26 cellular contexts compared by ENCODE assay signal in genomic region chr6:136262940-136263339, GRCh38. TPM values are rescaled to one million over a fixed set of nuclear protein-coding genes. Genes with fewer than 3 reads are reported as not detected.
A peak's percentile ranks its signal among the peaks of the same experiment; 100 is the strongest.
DNase-seq lines count a peak whose midpoint lies in the region; ATAC-seq and TF ChIP-seq lines count a peak whose summit lies in the region.
"Had no signal": no experiment of that assay in that cellular context is flagged by ENCODE, and none has a peak within 500 bp of the region (broad histone marks: within the 10 kb centered on the region; RNA-seq: fewer than 3 reads in every experiment).

No MANE protein-coding gene starts in this region.

- no peak overlapping the region for H3K18ac ChIP-seq in mesendoderm (ENCODE audit: low read length)

- H3K27me3 ChIP-seq in left ventricle myocardium inferior (ENCODE audit: low read depth), result no peaks in the 10 kb centered on the region
- H3K27me3 ChIP-seq in mesendoderm (ENCODE audit: insufficient read depth, low read length, poor library complexity), result no peaks in the 10 kb centered on the region
- H3K27me3 ChIP-seq: BLaER1 treated with 17β-estradiol and CSF1 and Interleukin-3, amounts not matched to agents 10 nM and 100 nM had no signal

- ATAC-seq in activated CD4-positive, alpha-beta T cell treated with anti-CD3 and anti-CD28 coated beads for 36 hours, result no peak
- ATAC-seq in Right ventricle myocardium inferior (peak; percentile 16), GM21360 (IDR thresholded peaks at IDR 0.05; ENCODE audit: unreplicated experiment) (no peak)
- ATAC-seq: CD8-positive, alpha-beta T cell; HCT116; Panc1 had no signal

- H3K9me3 Mint-ChIP-seq in activated CD4-positive, alpha-beta T cell treated with anti-CD3 and anti-CD28 coated beads for 36 hours (ENCODE audit: low read depth), result no peaks in the 10 kb centered on the region
- no peaks in the 10 kb centered on the region for H3K9me3 Mint-ChIP-seq in glutamatergic neuron (ENCODE audit: unreplicated experiment)
- H3K9me3 Mint-ChIP-seq: CD8-positive, alpha-beta T cell had no signal

- H3K4ac ChIP-seq in mesendoderm (ENCODE audit: low read depth, low read length), result no peak overlapping the region

- no peak for DNase-seq in activated CD4-positive, alpha-beta T cell treated with anti-CD3 and anti-CD28 coated beads for 36 hours
- no peak for DNase-seq in activated CD4-positive, alpha-beta T cell treated with anti-CD3 and anti-CD28 coated beads, Interleukin-2, amount 50 U/mL, for 1 hour
- no peak for DNase-seq in Right ventricle myocardium inferior (ENCODE audit: missing footprints)
- DNase-seq in left ventricle myocardium inferior, result no peak
- DNase-seq in SK-N-MC (ENCODE audit: low read depth, low spot score), result no peak
- DNase-seq in mesendoderm, result no peak
- no peak for DNase-seq in glutamatergic neuron
- DNase-seq: ACHN; Calu3; CD8-positive, alpha-beta T cell; DMS153; GOT3; NCI-H1105 treated with DMSO at 0.1 percent for 48 hours; NCI-H1694; NCI-H2081; NCI-H2171; NCI-H345; NCI-H524; NCI-H774; NK-92 treated with Interleukin-12 subunit alpha and Interleukin-12 subunit beta, amount 100 ng/mL, for 24 hours had no signal

- H4K5ac ChIP-seq in mesendoderm (ENCODE audit: low read length), result no peak overlapping the region

- H3K36me3 Mint-ChIP-seq in activated CD4-positive, alpha-beta T cell treated with anti-CD3 and anti-CD28 coated beads for 36 hours (ENCODE audit: low read depth), result peaks cover 65% of the 10 kb centered on the region
- no peaks in the 10 kb centered on the region for H3K36me3 Mint-ChIP-seq in glutamatergic neuron (ENCODE audit: unreplicated experiment)

- CTCF ChIA-PET in activated CD4-positive, alpha-beta T cell treated with anti-CD3 and anti-CD28 coated beads for 36 hours (lab: Charles Lee), result interaction anchor here (1.0 to 1.5 kb wide), 3 partner anchors 11 to 55 kb away, joined by 3 to 7 read pairs (median 4); no protein-coding TSS in a partner anchor

- H3K27ac ChIP-seq in left ventricle myocardium inferior (replicated peaks) (no peak overlapping the region), SK-N-MC (peak overlapping the region; percentile 49; the same call in 1 of the 2 replicates), mesendoderm (ENCODE audit: low read depth, low read length) (no peak overlapping the region)
- H3K27ac ChIP-seq: 22Rv1; BLaER1 treated with 17β-estradiol and CSF1 and Interleukin-3, amounts not matched to agents 10 nM and 100 nM; HL-60 had no signal

- H3K9me3 ChIP-seq in left ventricle myocardium inferior (replicated peaks) (no peaks in the 10 kb centered on the region), SK-N-MC (ENCODE audit: low read depth, low read length) (no peaks in the 10 kb centered on the region)
- H3K9me3 ChIP-seq: BLaER1 treated with 17β-estradiol and CSF1 and Interleukin-3, amounts not matched to agents 10 nM and 100 nM had no signal

- H2BK15ac ChIP-seq in mesendoderm (replicated peaks; ENCODE audit: low read depth), result no peak overlapping the region

- H3K4me1 ChIP-seq in left ventricle myocardium inferior (peaks cover 10% of the 10 kb centered on the region), mesendoderm (ENCODE audit: control insufficient read depth, low read depth, low read length) (no peaks in the 10 kb centered on the region)
- H3K4me1 ChIP-seq: BLaER1 treated with 17β-estradiol and CSF1 and Interleukin-3, amounts not matched to agents 10 nM and 100 nM had no signal

- no peak overlapping the region for H3K9ac ChIP-seq in SK-N-MC (ENCODE audit: insufficient read length)
- H3K9ac ChIP-seq in mesendoderm (ENCODE audit: low read length), result no peak overlapping the region
- H3K9ac ChIP-seq: BLaER1 treated with 17β-estradiol and CSF1 and Interleukin-3, amounts not matched to agents 10 nM and 100 nM had no signal

- H2BK5ac ChIP-seq in mesendoderm (ENCODE audit: low read length), result no peak overlapping the region

- H2AK5ac ChIP-seq in mesendoderm (ENCODE audit: low read length), result no peak overlapping the region

- no peak overlapping the region for H2BK120ac ChIP-seq in mesendoderm (ENCODE audit: low read depth, low read length)

- H3K36me3 ChIP-seq in left ventricle myocardium inferior, result peaks cover 92% of the 10 kb centered on the region
- H3K36me3 ChIP-seq in SK-N-MC (ENCODE audit: insufficient read depth, low read length), result peaks cover 100% of the 10 kb centered on the region
- peaks cover 4% of the 10 kb centered on the region for H3K36me3 ChIP-seq in mesendoderm (ENCODE audit: control insufficient read depth, insufficient read depth, low read length)

- peaks cover 6% of the 10 kb centered on the region for H3K79me1 ChIP-seq in mesendoderm (ENCODE audit: low read length)

- peaks cover 20% of the 10 kb centered on the region for H3K4me1 Mint-ChIP-seq in activated CD4-positive, alpha-beta T cell treated with anti-CD3 and anti-CD28 coated beads for 36 hours
- H3K4me1 Mint-ChIP-seq in glutamatergic neuron (ENCODE audit: low read depth, unreplicated experiment), result no peaks in the 10 kb centered on the region

- peaks cover 12% of the 10 kb centered on the region for H3K79me2 ChIP-seq in mesendoderm (ENCODE audit: control insufficient read depth, insufficient read depth, low read length)

- H4K8ac ChIP-seq in mesendoderm (ENCODE audit: low read depth, low read length), result peak overlapping the region; percentile 89

- H3K4me2 ChIP-seq in mesendoderm (ENCODE audit: low read length), result no peak overlapping the region
- H3K4me2 ChIP-seq: BLaER1 treated with 17β-estradiol and CSF1 and Interleukin-3, amounts not matched to agents 10 nM and 100 nM had no signal

- peak overlapping the region; percentile 2 for H3K27ac Mint-ChIP-seq in activated CD4-positive, alpha-beta T cell treated with anti-CD3 and anti-CD28 coated beads for 36 hours
- no peak overlapping the region for H3K27ac Mint-ChIP-seq in glutamatergic neuron (ENCODE audit: unreplicated experiment)

- H3K4me3 Mint-ChIP-seq in activated CD4-positive, alpha-beta T cell treated with anti-CD3 and anti-CD28 coated beads for 36 hours, result no peak overlapping the region
- H3K4me3 Mint-ChIP-seq in glutamatergic neuron (ENCODE audit: unreplicated experiment), result no peak overlapping the region
- H3K4me3 Mint-ChIP-seq: CD8-positive, alpha-beta T cell had no signal

- no peak overlapping the region for H3K56ac ChIP-seq in mesendoderm (ENCODE audit: low read length)

- WGBS in mesendoderm (ENCODE audit: extremely low coverage, insufficient coverage, low lambda C conversion rate), result no CpG with 5 or more reads among the region's 1 CpG

- no peaks in the 10 kb centered on the region for H3K27me3 Mint-ChIP-seq in activated CD4-positive, alpha-beta T cell treated with anti-CD3 and anti-CD28 coated beads for 36 hours
- no peaks in the 10 kb centered on the region for H3K27me3 Mint-ChIP-seq in glutamatergic neuron (ENCODE audit: unreplicated experiment)

- TF ChIP-seq CTCF in left ventricle myocardium inferior (IDR thresholded peaks at IDR 0.05; ENCODE audit: borderline replicate concordance), result no peak
- TF ChIP-seq CTCF in glutamatergic neuron (IDR thresholded peaks at IDR 0.05; ENCODE audit: partially characterized antibody, unreplicated experiment), result no peak

- no peak overlapping the region for H3K23ac ChIP-seq in mesendoderm (ENCODE audit: low read length)

- POLR2A ChIA-PET in activated CD4-positive, alpha-beta T cell treated with anti-CD3 and anti-CD28 coated beads for 36 hours (lab: Charles Lee), result no interaction called here

- H3K4me3 ChIP-seq in left ventricle myocardium inferior, result no peak overlapping the region
- no peak overlapping the region for H3K4me3 ChIP-seq in SK-N-MC
- no peak overlapping the region for H3K4me3 ChIP-seq in mesendoderm (ENCODE audit: low read length)
- H3K4me3 ChIP-seq: BLaER1 treated with 17β-estradiol and CSF1 and Interleukin-3, amounts not matched to agents 10 nM and 100 nM had no signal

- intact Hi-C loops in activated CD4-positive, alpha-beta T cell treated with anti-CD3 and anti-CD28 coated beads for 36 hours (cut with DNase I, micrococcal nuclease), result no loop called here
- intact Hi-C loops in Right ventricle myocardium inferior (cut with DNase I) (no loop called here), left ventricle myocardium inferior (cut with micrococcal nuclease) (no loop called here)

RNA-seq across cellular contexts. Expression of gene MTFR2, which starts 12.8 kb away (rescaled TPM):
- 10 to 100 TPM; 26.9 to 28.9 TPM for total RNA-seq in activated CD4-positive, alpha-beta T cell treated with anti-CD3 and anti-CD28 coated beads for 36 hours
- total RNA-seq in Right ventricle myocardium inferior (0.32 TPM), left ventricle myocardium inferior (0.52 TPM), glutamatergic neuron (ENCODE audit: unreplicated experiment) (1.9 TPM)
- 14.9 TPM for polyA plus RNA-seq in mesendoderm (2013, experiment 1 of 2)
- polyA plus RNA-seq in mesendoderm (2013, experiment 2 of 2), result 16.7 TPM

RNA-seq across cellular contexts. Expression of gene BCLAF1, which starts 26.7 kb away (rescaled TPM):
- 100 to 1,000 TPM; 166 to 223 TPM for total RNA-seq in activated CD4-positive, alpha-beta T cell treated with anti-CD3 and anti-CD28 coated beads for 36 hours
- 61.0 TPM for total RNA-seq in Right ventricle myocardium inferior
- 53.2 TPM for total RNA-seq in left ventricle myocardium inferior
- polyA plus RNA-seq in mesendoderm (2013, experiment 1 of 2), result 221 TPM
- 213 TPM for polyA plus RNA-seq in mesendoderm (2013, experiment 2 of 2)
- total RNA-seq in glutamatergic neuron (ENCODE audit: unreplicated experiment), result 179 TPM
